Comparison of ENCODE assay signal across 8 cellular contexts in the genomic region with DNA sequence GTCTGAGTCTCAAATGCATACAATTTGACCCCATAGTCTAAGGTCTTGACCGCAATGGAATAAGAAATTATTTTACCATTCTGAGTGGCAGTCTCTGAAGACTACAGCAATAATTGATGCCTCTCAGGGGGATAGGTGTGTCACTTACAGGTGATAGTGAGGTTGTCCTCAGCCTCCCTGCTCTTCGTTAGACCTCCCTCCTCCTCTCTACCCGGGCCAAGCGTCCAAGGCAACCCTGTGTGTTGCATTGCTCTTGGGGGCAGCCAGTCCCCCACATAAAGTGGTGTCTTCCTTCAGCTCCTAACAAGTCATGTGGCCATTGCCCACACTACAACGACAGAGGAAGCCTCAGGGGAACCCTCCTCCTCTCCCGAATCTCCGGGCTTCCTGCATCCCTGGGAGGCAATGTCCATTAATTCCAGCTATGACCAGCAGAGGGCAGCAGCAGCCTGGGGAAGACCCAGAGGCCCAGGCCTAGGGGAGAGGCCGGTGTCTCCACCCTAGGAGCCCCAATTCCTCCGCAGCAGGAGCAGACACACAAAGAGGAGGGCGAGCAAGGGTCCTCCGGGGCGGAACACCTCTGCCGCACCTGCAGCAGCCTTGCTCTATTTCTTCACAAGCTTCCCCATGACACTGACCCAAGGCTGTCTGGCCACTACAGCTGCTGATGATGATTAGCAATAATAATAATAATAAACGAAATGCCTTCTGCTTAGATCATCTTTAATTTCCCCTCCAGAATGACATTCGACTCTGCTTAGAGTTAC.
DNase-seq lines count a peak whose midpoint lies in the region; ATAC-seq, FAIRE-seq and TF ChIP-seq lines count a peak whose summit lies in the region.

No MANE protein-coding gene starts in this region.

- TF ChIP-seq POLR2A in HCT116 (IDR thresholded peaks at IDR 0.05; ENCODE audit: borderline replicate concordance, extremely low read depth, insufficient read depth, insufficient read length): no peak
- TF ChIP-seq POLR2A in HepG2 (IDR thresholded peaks at IDR 0.05; ENCODE audit: insufficient read depth in 1 of 2, low read depth in 2 of 2, low read length in 2 of 2): no peak

- H4K20me1 ChIP-seq in HCT116 (ENCODE audit: insufficient read depth): no peaks in the 10 kb centered on the region
- no peaks in the 10 kb centered on the region for H4K20me1 ChIP-seq in HepG2 (ENCODE audit: insufficient read depth, low read length)

- H3K9me2 ChIP-seq in HCT116 (ENCODE audit: insufficient read depth): no peaks in the 10 kb centered on the region

- FAIRE-seq in HepG2 (lab: Jason Lieb, UNC): peak; percentile 12

- CTCF ChIA-PET in HCT116 (lab: Charles Lee) (interaction anchor here (0.6 to 2.8 kb wide), 9 partner anchors 9 to 704 kb away, joined by 3 to 56 read pairs (median 3); no protein-coding TSS in a partner anchor), HepG2 (lab: Yijun Ruan, JAX; ENCODE audit: low intra/inter-chr PET ratio, low total read pairs) (interaction anchor here (2.0 kb wide), 1 partner anchor 153 kb away, joined by 10 read pairs; no protein-coding TSS in a partner anchor)

- TF ChIP-seq CTCF in HCT116 (IDR thresholded peaks at IDR 0.05 in 2 of 3, conservative IDR thresholded peaks at IDR 0.05 in 1 of 3; ENCODE audit: borderline replicate concordance in 1 of 3, insufficient read depth in 1 of 3, low read depth in 2 of 3, low read length in 2 of 3) (peak; percentile 78 to 85 (median 82)), HepG2 (CRISPR knock-in tag; IDR thresholded peaks at IDR 0.05) (peak; percentile 84)

- peak; percentile 91 for TF ChIP-seq RAD21 in HCT116 (IDR thresholded peaks at IDR 0.05; ENCODE audit: low read depth)
- no peak for TF ChIP-seq RAD21 in HepG2 (CRISPR knock-in tag; IDR thresholded peaks at IDR 0.05)

- H3K4me2 ChIP-seq in HCT116 (ENCODE audit: low read length) (peak overlapping the region; percentile 44; the same call in 1 of the 2 replicates), HepG2 (ENCODE audit: low read depth, low read length) (no peak overlapping the region)

- RAD21 ChIA-PET in HCT116 (lab: Charles Lee; ENCODE audit: low non-redundant PET in 1 of 2, low total read pairs in 2 of 2, uncharacterized antibody in 2 of 2, unreplicated experiment in 2 of 2): interaction anchor here (1.2 to 1.3 kb wide), 2 partner anchors 153 kb away, joined by 4 to 5 read pairs; no protein-coding TSS in a partner anchor

- H3K27ac ChIP-seq in HCT116 (ENCODE audit: low read depth, low read length) (no peak overlapping the region), HepG2 (ENCODE audit: extremely low read length, insufficient read depth, low read length) (no peak overlapping the region)

- POLR2A ChIA-PET in HCT116 (lab: Charles Lee) (no interaction called here), HepG2 (lab: Yijun Ruan, JAX) (no interaction called here)

- 33% methylated on average over 12 of the region's 15 CpGs for WGBS in HepG2 (ENCODE audit: low lambda C conversion rate)

- BruUV-seq in HCT116 (replicated peaks; lab: Mats Ljungman, UMichigan) (no TSS peak), HepG2 (replicated peaks; lab: Mats Ljungman, UMichigan) (no TSS peak)

- intact Hi-C loops in HCT116 (cut with micrococcal nuclease): loop anchor here (1.0 to 5.0 kb wide), 2 partner anchors 153 to 699 kb away; no protein-coding TSS in a partner anchor
- intact Hi-C loops in HepG2 (cut with micrococcal nuclease; ENCODE audit: unreplicated experiment): loop anchor here (1.0 to 10.0 kb wide), 2 partner anchors 106 to 153 kb away; no protein-coding TSS in a partner anchor

- H2AFZ ChIP-seq in HCT116 (ENCODE audit: low read depth, low read length, poor library complexity, severe bottlenecking): peak overlapping the region; percentile 1
- no peak overlapping the region for H2AFZ ChIP-seq in HepG2 (ENCODE audit: low read length)

- H3K27me3 ChIP-seq in HCT116 (ENCODE audit: insufficient read depth, low read length) (no peaks in the 10 kb centered on the region), HepG2 (ENCODE audit: control insufficient read depth in 1 of 2, insufficient read depth in 2 of 2, low read length in 2 of 2) (peaks cover 2 to 24% of the 10 kb centered on the region in 2 experiments; a peak in 2 of 5 replicates)

- H3K36me3 ChIP-seq in HCT116 (ENCODE audit: control insufficient read depth in 1 of 2, insufficient read depth in 2 of 2, low read length in 2 of 2) (no peaks in the 10 kb centered on the region), HepG2 (replicated peaks in 1 of 2; ENCODE audit: control insufficient read depth in 1 of 2, insufficient read depth in 2 of 2, low read length in 2 of 2) (no peaks in the 10 kb centered on the region)

- peak; percentile 17 for DNase-seq in GM04504 (ENCODE audit: low read depth)
- DNase-seq in HCT116 (ENCODE audit: low read depth, low spot score): peak; percentile 35
- peak; percentile 7 to 45 for DNase-seq in NCI-H1930 (lab: John Stamatoyannopoulos, UW)
- peak; percentile 37 for DNase-seq in activated CD4-positive, alpha-beta T cell treated with anti-CD3 and anti-CD28 coated beads for 1 hour
- DNase-seq in cerebellum (ENCODE audit: low spot score): peak; percentile 83
- peak; percentile 15 for DNase-seq in HepG2 (ENCODE audit: low spot score)
- DNase-seq in stimulated activated CD4-positive, alpha-beta T cell treated with anti-CD3 and anti-CD28 coated beads, TNF-alpha, amount 100 ng/mL, for 48 hours (ENCODE audit: low read depth in 3 of 3): peak; percentile 44 to 70 (median 64)
- no peak for DNase-seq in DMS153 treated with DMSO at 0.1 percent for 48 hours (lab: John Stamatoyannopoulos, UW; ENCODE audit: unreplicated experiment)

- H3K4me3 ChIP-seq in HCT116 (replicated peaks in 1 of 2; ENCODE audit: low read depth in 1 of 2, low read length in 2 of 2) (no peak overlapping the region), HepG2 (replicated peaks in 1 of 3; ENCODE audit: insufficient read depth in 1 of 3, low read depth in 2 of 3, low read length in 3 of 3) (no peak overlapping the region)

- H3K79me2 ChIP-seq in HCT116 (ENCODE audit: insufficient read depth, low read length) (no peaks in the 10 kb centered on the region), HepG2 (ENCODE audit: insufficient read depth, low read length) (no peaks in the 10 kb centered on the region)

- in situ Hi-C loops in HepG2 (cut with HindIII; ENCODE audit: extremely low pct_ligation_motif_present, low pct_unique_long_range_greater_than_20kb): no loop called here

- ATAC-seq in HCT116 (peak; percentile 98), HepG2 (peak; percentile 91)

- peaks cover 11 to 14% of the 10 kb centered on the region in 2 experiments for H3K4me1 ChIP-seq in HCT116 (ENCODE audit: control insufficient read depth in 1 of 2, insufficient read depth in 2 of 2, low read length in 2 of 2)
- H3K4me1 ChIP-seq in HepG2 (ENCODE audit: insufficient read depth, low read length): peaks cover 7% of the 10 kb centered on the region; the same call in 1 of the 2 replicates

- H3K9ac ChIP-seq in HCT116 (ENCODE audit: low read length): no peak overlapping the region
- H3K9ac ChIP-seq in HepG2 (ENCODE audit: insufficient read depth, low read depth, low read length): no peak overlapping the region

- TF ChIP-seq EP300 in HepG2 (IDR thresholded peaks at IDR 0.05; ENCODE audit: low read depth in 2 of 2, low read length in 2 of 2) (no peak), HepG2 (CRISPR knock-in tag; IDR thresholded peaks at IDR 0.05; ENCODE audit: borderline replicate concordance) (no peak)

- H3K9me3 ChIP-seq in HCT116 (ENCODE audit: control insufficient read depth in 1 of 2, insufficient read depth in 1 of 2, low read depth in 1 of 2, low read length in 2 of 2) (no peaks in the 10 kb centered on the region), HepG2 (ENCODE audit: low read length) (no peaks in the 10 kb centered on the region)

TF ChIP-seq in HCT116, 20 proteins besides CTCF, POLR2A, EP300 and RAD21:
- no peak for TF ChIP-seq JUND (IDR thresholded peaks at IDR 0.05)
- peak; percentile 22 for TF ChIP-seq YY1 (IDR thresholded peaks at IDR 0.05; ENCODE audit: extremely low read depth, insufficient replicate concordance, low read depth, low read length)

TF ChIP-seq in HepG2, 621 proteins besides CTCF, POLR2A, EP300 and RAD21:
- TF ChIP-seq SPEN (CRISPR knock-in tag; IDR thresholded peaks at IDR 0.05; ENCODE audit: low read depth): no peak
- TF ChIP-seq STAG1 (CRISPR knock-in tag; IDR thresholded peaks at IDR 0.05): peak; percentile 46
